Comparison of ENCODE assay signal across 18 cellular contexts in the genomic region with DNA sequence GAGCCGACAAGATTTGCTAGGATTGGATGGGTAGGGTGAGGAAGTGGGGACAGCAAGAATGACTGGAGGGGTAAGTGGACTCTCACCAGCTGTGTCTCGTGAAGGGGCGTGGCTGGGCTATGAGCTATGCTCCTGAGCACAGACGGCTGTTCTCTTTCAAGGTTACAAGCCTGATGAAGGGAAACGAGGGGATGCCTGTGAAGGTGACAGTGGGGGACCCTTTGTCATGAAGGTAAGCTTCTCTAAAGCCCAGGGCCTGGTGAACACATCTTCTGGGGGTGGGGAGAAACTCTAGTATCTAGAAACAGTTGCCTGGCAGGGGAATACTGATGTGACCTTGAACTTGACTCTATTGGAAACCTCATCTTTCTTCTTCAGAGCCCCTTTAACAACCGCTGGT. TPM values are rescaled to one million over a fixed set of nuclear protein-coding genes. Genes with fewer than 3 reads are reported as not detected.
DNase-seq lines count a peak whose midpoint lies in the region; ATAC-seq, FAIRE-seq and TF ChIP-seq lines count a peak whose summit lies in the region.
"Had no signal": no experiment of that assay in that cellular context is flagged by ENCODE, and none has a peak within 500 bp of the region (broad histone marks: within the 10 kb centered on the region; RNA-seq: fewer than 3 reads in every experiment).

No MANE protein-coding gene starts in this region.

- H3K27ac Mint-ChIP-seq in GM23338: no peak overlapping the region

- H3K4me1 Mint-ChIP-seq in GM23338: peaks cover 7% of the 10 kb centered on the region; the same call in 2 of the 3 replicates

- in situ Hi-C loops in K562 (cut with MboI): no loop called here

- H3K4me3 ChIP-seq in GM23338 (no peak overlapping the region), K562 (no peak overlapping the region)
- H3K4me3 ChIP-seq: HAP-1 had no signal

- DNase-seq in DMS 273 (lab: John Stamatoyannopoulos, UW; ENCODE audit: unreplicated experiment) (peak; percentile 6), DMS 273 treated with DMSO at 0.1 percent for 48 hours (lab: John Stamatoyannopoulos, UW) (no peak), GM23338 (ENCODE audit: low spot score) (peak; percentile 36), K562 (ENCODE audit: extremely low read depth in 1 of 4, low spot score in 3 of 4) (peak in 1 of 4 experiments; percentile 10), myocyte (ENCODE audit: low read depth) (peak; percentile 13)
- no peak for DNase-seq in stimulated activated CD4-positive, alpha-beta T cell treated with anti-CD3 and anti-CD28 coated beads, Interleukin-15, amount 100 ng/mL, for 24 hours
- no peak for DNase-seq in stimulated activated CD4-positive, alpha-beta T cell treated with anti-CD3 and anti-CD28 coated beads, Interleukin-2, amount 100 ng/mL, for 24 hours
- DNase-seq: DMS153, NCI-H1436 treated with DMSO at 0.1 percent for 48 hours, NCI-H2081, NCI-H2227 treated with DMSO at 0.1 percent for 48 hours, NCI-H526 treated with DMSO at 0.1 percent for 48 hours, SHP77 had no signal

- H3K4me2 ChIP-seq in GM23338 (no peak overlapping the region), K562 (ENCODE audit: insufficient read depth, low read length) (no peak overlapping the region)

- TF ChIP-seq CTCF in GM23338 (conservative IDR thresholded peaks at IDR 0.05; ENCODE audit: low read depth in 2 of 2): no peak
- TF ChIP-seq CTCF in K562 (IDR thresholded peaks at IDR 0.05 in 2 of 3, conservative IDR thresholded peaks at IDR 0.05 in 1 of 3; ENCODE audit: insufficient read depth in 2 of 3, low read depth in 1 of 3, low read length in 3 of 3): no peak

- intact Hi-C loops in K562 (cut with micrococcal nuclease): no loop called here

- H3K36me3 ChIP-seq in GM23338 (ENCODE audit: insufficient read depth): peaks cover 15% of the 10 kb centered on the region
- H3K36me3 ChIP-seq in K562 (ENCODE audit: control insufficient read depth, insufficient read depth, low read length): peaks cover 28% of the 10 kb centered on the region

- H3F3A ChIP-seq in GM23338 (replicated peaks; ENCODE audit: low read depth): peaks cover 13% of the 10 kb centered on the region; the same call in 1 of the 2 replicates

- no peak for FAIRE-seq in K562 (lab: Jason Lieb, UNC)
- FAIRE-seq: RCC 7860 had no signal

- TF ChIP-seq EP300 in K562 (IDR thresholded peaks at IDR 0.05; ENCODE audit: low read length): no peak

- 67% methylated on average over 6 of the region's 6 CpGs for WGBS in K562 (ENCODE audit: insufficient coverage, low coverage, missing lambda C conversion rate)

- no peaks in the 10 kb centered on the region for H3K9me2 ChIP-seq in GM23338 (ENCODE audit: insufficient read depth)

- H3K9me1 ChIP-seq in K562 (ENCODE audit: control insufficient read depth, insufficient read depth, low read length): no peaks in the 10 kb centered on the region

- TF ChIP-seq POLR2A in K562 (conservative IDR thresholded peaks at IDR 0.05): 0 out of 2 replicates have a peak, but pooled peaks have one; percentile 16

- no TSS peak for BruUV-seq in K562 (replicated peaks; lab: Mats Ljungman, UMichigan)

- H3K79me2 ChIP-seq in GM23338 (replicated peaks; ENCODE audit: insufficient read depth): no peaks in the 10 kb centered on the region
- H3K79me2 ChIP-seq in K562 (ENCODE audit: control insufficient read depth, insufficient read depth, low read length): no peaks in the 10 kb centered on the region

- ATAC-seq in GM23338 (peak; percentile 83), K562 (peak; percentile 45), HG02623 (IDR thresholded peaks at IDR 0.05; ENCODE audit: unreplicated experiment) (no peak)

- TF ChIP-seq RAD21 in K562 (CRISPR knock-in tag; conservative IDR thresholded peaks at IDR 0.05 in 1 of 2, IDR thresholded peaks at IDR 0.05 in 1 of 2): no peak

- POLR2A ChIA-PET in K562 (lab: Yijun Ruan, JAX): interaction anchor here (0.7 kb wide), 1 partner anchor 12 kb away, joined by 3 read pairs; no protein-coding TSS in a partner anchor

- H3K4me3 Mint-ChIP-seq in GM23338: no peak overlapping the region

- no peak overlapping the region for H3K27ac ChIP-seq in GM23338 (ENCODE audit: low read depth)
- no peak overlapping the region; the same call in 2 of the 3 replicates for H3K27ac ChIP-seq in K562 (ENCODE audit: extremely low read depth, low read depth, low read length)
- H3K27ac ChIP-seq: 22Rv1 had no signal

- H3K9me3 Mint-ChIP-seq in GM23338: no peaks in the 10 kb centered on the region; the same call in 2 of the 3 replicates

- H4K20me1 ChIP-seq in GM23338 (replicated peaks; ENCODE audit: insufficient read depth) (peaks cover 3% of the 10 kb centered on the region; the same call in 1 of the 2 replicates), K562 (replicated peaks; ENCODE audit: control insufficient read depth, insufficient read depth, low read length) (no peaks in the 10 kb centered on the region)

- H3K27me3 Mint-ChIP-seq in GM23338 (ENCODE audit: insufficient read depth, low read depth, poor library complexity): peaks cover 8% of the 10 kb centered on the region

- no peak overlapping the region for H2AFZ ChIP-seq in GM23338
- H2AFZ ChIP-seq in K562 (ENCODE audit: low read depth, low read length): no peak overlapping the region

- CTCF ChIA-PET in K562 (lab: Yijun Ruan, JAX; ENCODE audit: low intra/inter-chr PET ratio): no interaction called here

- H3K27me3 ChIP-seq in GM23338 (ENCODE audit: insufficient read depth): no peaks in the 10 kb centered on the region
- no peaks in the 10 kb centered on the region for H3K27me3 ChIP-seq in K562 (ENCODE audit: control insufficient read depth in 2 of 2, insufficient read depth in 2 of 2, low read length in 2 of 2)

- H3K36me3 Mint-ChIP-seq in GM23338 (ENCODE audit: low read depth): peaks cover 35% of the 10 kb centered on the region

- no peak overlapping the region for H3K9ac ChIP-seq in K562 (ENCODE audit: insufficient read depth in 1 of 2, low read depth in 2 of 2, low read length in 2 of 2)

- H3K4me1 ChIP-seq in GM23338 (ENCODE audit: insufficient read depth): no peaks in the 10 kb centered on the region
- no peaks in the 10 kb centered on the region; a peak in 1 of 5 replicates for H3K4me1 ChIP-seq in K562 (replicated peaks in 1 of 2; ENCODE audit: control insufficient read depth in 2 of 2, insufficient read depth in 2 of 2, low read length in 2 of 2)
- H3K4me1 ChIP-seq: HAP-1 had no signal

- H3K9me3 ChIP-seq in K562 (replicated peaks; ENCODE audit: control insufficient read depth, insufficient read depth, low read depth, low read length): no peaks in the 10 kb centered on the region
- H3K9me3 ChIP-seq: HAP-1 had no signal

RNA-seq across cellular contexts. Expression of gene F2, which starts 19.9 kb away (rescaled TPM):
- total RNA-seq in GM23338 (2014; rRNA removed; shearing (Covaris generic)): 0.21 TPM in 1 of 2 replicates, not detected in the other
- polyA plus RNA-seq in GM23338 (2016; fragmentation: Nextera tagmentation; extraction: Ambion mirVana) (0.31 TPM in 1 of 2 replicates, not detected in the other), K562 (2011; rRNA removed) (not detected in 2 replicates), K562 (2014; fragmentation: Illumina TruSeq; extraction: Trizol) (not detected in 2 replicates), K562 (2014; fragmentation: Nextera tagmentation; extraction: Ambion mirVana) (not detected), K562 (2014; rRNA removed) (not detected in 2 replicates)
- not detected in 2 replicates for total RNA-seq in K562 (2011; cell fraction: chromatin; rRNA removed; ENCODE audit: low replicate concordance)
- total RNA-seq in K562 (2011; cell fraction: nucleolus; rRNA removed): not detected in 2 replicates
- total RNA-seq in K562 (2011; cell fraction: nucleoplasm; rRNA removed): not detected in 2 replicates
- total RNA-seq in K562 (2014; rRNA removed) (not detected in 2 replicates), K562 (2014; rRNA removed; fragmentation: Illumina TruSeq; extraction: Trizol) (not detected in 2 replicates), K562 (2015; rRNA removed; fragmentation: Illumina TruSeq; extraction: Trizol) (not detected in 2 replicates), K562 (2021) (0.16 and 0.22 TPM in 2 replicates), myocyte (not detected in 2 replicates)
- not detected in 2 replicates for polyA plus RNA-seq in K562 (2011; cell fraction: cytosol; rRNA removed)
- polyA plus RNA-seq in K562 (2011; cell fraction: nucleus; rRNA removed): not detected in 2 replicates
- not detected in 2 replicates for polyA plus RNA-seq in K562 (2012)
- polyA minus RNA-seq in K562 (2011; rRNA and poly(A)+ RNA removed): not detected in 2 replicates
- polyA minus RNA-seq in K562 (2011; cell fraction: cytosol; rRNA and poly(A)+ RNA removed): 2.4 TPM in 1 of 2 replicates, not detected in the other
- not detected in 2 replicates for polyA minus RNA-seq in K562 (2011; cell fraction: nucleus; rRNA and poly(A)+ RNA removed)
- 0.16 TPM for polyA plus RNA-seq in myocyte (2012)
- total RNA-seq: HT1080 had no signal

RNA-seq across cellular contexts. Expression of gene ZNF408, which starts 38.1 kb away (rescaled TPM):
- 17.2 and 25.6 TPM in 2 replicates for total RNA-seq in GM23338 (2014; rRNA removed; shearing (Covaris generic))
- 6.1 and 7.8 TPM in 2 replicates for polyA plus RNA-seq in GM23338 (2016; fragmentation: Nextera tagmentation; extraction: Ambion mirVana)
- total RNA-seq in K562 (2011; cell fraction: chromatin; rRNA removed; ENCODE audit: low replicate concordance): 16.0 and 39.3 TPM in 2 replicates
- total RNA-seq in K562 (2011; cell fraction: nucleolus; rRNA removed): 22.9 and 32.4 TPM in 2 replicates
- 20.5 and 21.6 TPM in 2 replicates for total RNA-seq in K562 (2011; cell fraction: nucleoplasm; rRNA removed)
- 11.8 and 12.2 TPM in 2 replicates for total RNA-seq in K562 (2014; rRNA removed)
- total RNA-seq in K562 (2014; rRNA removed; fragmentation: Illumina TruSeq; extraction: Trizol): 7.3 and 7.4 TPM in 2 replicates
- 12.8 and 14.1 TPM in 2 replicates for total RNA-seq in K562 (2015; rRNA removed; fragmentation: Illumina TruSeq; extraction: Trizol)
- 17.4 and 18.4 TPM in 2 replicates for total RNA-seq in K562 (2021)
- polyA plus RNA-seq in K562 (2011; rRNA removed): 4.5 and 7.6 TPM in 2 replicates
- 5.7 and 12.0 TPM in 2 replicates for polyA plus RNA-seq in K562 (2011; cell fraction: cytosol; rRNA removed)
- polyA plus RNA-seq in K562 (2011; cell fraction: nucleus; rRNA removed): 13.3 and 21.7 TPM in 2 replicates
- 8.5 and 12.1 TPM in 2 replicates for polyA plus RNA-seq in K562 (2012)
- 7.4 and 10.8 TPM in 2 replicates for polyA plus RNA-seq in K562 (2014; fragmentation: Illumina TruSeq; extraction: Trizol)
- under 1 TPM; 0.15 to 0.38 TPM for polyA plus RNA-seq in K562 (2014; fragmentation: Nextera tagmentation; extraction: Ambion mirVana)
- 7.0 and 10.0 TPM in 2 replicates for polyA plus RNA-seq in K562 (2014; rRNA removed)
- polyA minus RNA-seq in K562 (2011; rRNA and poly(A)+ RNA removed): 4.6 and 4.8 TPM in 2 replicates
- 5.2 and 8.7 TPM in 2 replicates for polyA minus RNA-seq in K562 (2011; cell fraction: cytosol; rRNA and poly(A)+ RNA removed)
- polyA minus RNA-seq in K562 (2011; cell fraction: nucleus; rRNA and poly(A)+ RNA removed): 14.1 and 19.8 TPM in 2 replicates
- 8.8 and 10.3 TPM in 2 replicates for total RNA-seq in myocyte
- 9.1 TPM for polyA plus RNA-seq in myocyte (2012)

RNA-seq across cellular contexts. Expression of gene ARHGAP1, which starts 38.5 kb away (rescaled TPM):
- 30.4 and 38.1 TPM in 2 replicates for total RNA-seq in GM23338 (2014; rRNA removed; shearing (Covaris generic))
- polyA plus RNA-seq in GM23338 (2016; fragmentation: Nextera tagmentation; extraction: Ambion mirVana) (23.4 and 23.5 TPM in 2 replicates), K562 (2011; rRNA removed) (8.2 and 13.2 TPM in 2 replicates), K562 (2014; fragmentation: Illumina TruSeq; extraction: Trizol) (25.0 and 26.7 TPM in 2 replicates), K562 (2014; fragmentation: Nextera tagmentation; extraction: Ambion mirVana) (1 to 10 TPM; 3.6 to 5.7 TPM), K562 (2014; rRNA removed) (14.1 and 14.2 TPM in 2 replicates)
- total RNA-seq in K562 (2011; cell fraction: chromatin; rRNA removed; ENCODE audit: low replicate concordance): 36.7 and 76.2 TPM in 2 replicates
- total RNA-seq in K562 (2011; cell fraction: nucleolus; rRNA removed): 31.7 and 34.5 TPM in 2 replicates
- 30.6 and 40.3 TPM in 2 replicates for total RNA-seq in K562 (2011; cell fraction: nucleoplasm; rRNA removed)
- total RNA-seq in K562 (2014; rRNA removed) (7.4 and 11.1 TPM in 2 replicates), K562 (2014; rRNA removed; fragmentation: Illumina TruSeq; extraction: Trizol) (5.9 and 6.9 TPM in 2 replicates), K562 (2015; rRNA removed; fragmentation: Illumina TruSeq; extraction: Trizol) (10.7 and 11.3 TPM in 2 replicates), K562 (2021) (30.3 and 30.4 TPM in 2 replicates), myocyte (27.3 and 31.0 TPM in 2 replicates)
- 10.8 and 17.1 TPM in 2 replicates for polyA plus RNA-seq in K562 (2011; cell fraction: cytosol; rRNA removed)
- polyA plus RNA-seq in K562 (2011; cell fraction: nucleus; rRNA removed): 11.1 and 18.2 TPM in 2 replicates
- polyA plus RNA-seq in K562 (2012): 16.3 and 23.1 TPM in 2 replicates
- polyA minus RNA-seq in K562 (2011; rRNA and poly(A)+ RNA removed): 23.5 and 26.8 TPM in 2 replicates
- 27.3 and 29.4 TPM in 2 replicates for polyA minus RNA-seq in K562 (2011; cell fraction: cytosol; rRNA and poly(A)+ RNA removed)
- polyA minus RNA-seq in K562 (2011; cell fraction: nucleus; rRNA and poly(A)+ RNA removed): 11.3 and 15.9 TPM in 2 replicates
- 84.4 TPM for polyA plus RNA-seq in myocyte (2012)

Comparison
In these comparisons a context has a peak if more than half of its experiments do, and no peak if none do; other contexts are left out.
1. DNase-seq: peak in DMS 273 (single experiment), GM23338 (single experiment) and myocyte (single experiment); none in DMS 273 treated with DMSO at 0.1 percent for 48 hours (single experiment), stimulated activated CD4-positive, alpha-beta T cell treated with anti-CD3 and anti-CD28 coated beads, Interleukin-15, amount 100 ng/mL, for 24 hours (single experiment) and stimulated activated CD4-positive, alpha-beta T cell treated with anti-CD3 and anti-CD28 coated beads, Interleukin-2, amount 100 ng/mL, for 24 hours (0 of 2).